21 cellular contexts compared by ENCODE assay signal in the genomic region with DNA sequence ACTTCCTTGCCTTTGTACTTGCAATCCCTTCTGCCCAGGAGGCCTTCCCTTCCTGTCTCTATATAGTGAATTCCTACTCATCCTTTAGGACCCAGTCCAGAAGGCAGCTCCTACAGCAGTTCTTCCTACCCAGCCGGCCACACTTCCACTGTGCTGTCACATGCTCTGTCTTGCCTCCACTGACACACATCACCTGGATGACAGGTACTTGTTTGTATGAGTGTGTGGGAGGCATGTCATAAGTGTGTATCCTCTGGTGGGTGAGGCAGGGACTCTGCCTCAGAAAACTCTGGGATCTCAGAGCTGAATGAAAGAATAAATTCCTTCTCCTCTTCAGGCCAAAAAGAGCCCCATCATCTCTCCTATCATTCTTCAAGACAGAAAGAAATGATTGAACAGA. TPM values are rescaled to one million over a fixed set of nuclear protein-coding genes. Genes with fewer than 3 reads are reported as not detected.
"Had no signal": no experiment of that assay in that cellular context is flagged by ENCODE, and none has a peak within 500 bp of the region (broad histone marks: within the 10 kb centered on the region; RNA-seq: fewer than 3 reads in every experiment).

No MANE protein-coding gene starts in this region.

- H3K9me3 ChIP-seq: left ventricle myocardium inferior, right atrium auricular region, stomach, testis had no signal

- DNase-seq: activated B cell treated with CpG ODN at 0.5 μM for 24 hours; activated CD4-positive, alpha-beta T cell treated with anti-CD3 and anti-CD28 coated beads for 48 hours; activated effector memory CD4-positive, alpha-beta T cell treated with anti-CD3 and anti-CD28 coated beads, Interleukin-2, amount 50 U/mL, for 16 hours; activated T-cell treated with anti-CD3 and anti-CD28 coated beads, Interleukin-2, amount 50 U/mL, for 4 hours; dorsolateral prefrontal cortex; endodermal cell; hippocampal formation; left ventricle myocardium inferior; naive B cell; SIG-M5; stomach; T-helper 17 cell; testis had no signal

- H3K4me3 Mint-ChIP-seq: activated B cell treated with CpG ODN at 0.5 μM for 24 hours; activated T-cell treated with anti-CD3 and anti-CD28 coated beads, Interleukin-2, amount 50 U/mL, for 4 hours; endodermal cell; naive B cell; T-helper 17 cell had no signal

- H3K9me3 Mint-ChIP-seq: activated B cell treated with CpG ODN at 0.5 μM for 24 hours; activated T-cell treated with anti-CD3 and anti-CD28 coated beads, Interleukin-2, amount 50 U/mL, for 4 hours; endodermal cell; naive B cell had no signal

- H3K27me3 ChIP-seq: cardiac muscle cell, dorsolateral prefrontal cortex, right atrium auricular region, stomach, testis had no signal

- H3K27ac Mint-ChIP-seq: activated B cell treated with CpG ODN at 0.5 μM for 24 hours, endodermal cell, T-helper 17 cell had no signal

- ATAC-seq: activated T-cell treated with anti-CD3 and anti-CD28 coated beads, Interleukin-2, amount 50 U/mL, for 4 hours; esophagus mucosa; T-helper 17 cell had no signal

- H3K4me3 ChIP-seq: cardiac muscle cell, dorsolateral prefrontal cortex, left ventricle myocardium inferior, right atrium auricular region, skin epidermis, stomach, testis had no signal

- H3K27me3 Mint-ChIP-seq: activated B cell treated with CpG ODN at 0.5 μM for 24 hours, naive B cell, T-helper 17 cell had no signal

- H3K27ac ChIP-seq: cardiac muscle cell, dorsolateral prefrontal cortex, left ventricle myocardium inferior, right atrium auricular region, stomach, testis had no signal

- H3K4me1 ChIP-seq: testis had no signal

- FAIRE-seq: astrocyte, TTC549 had no signal

RNA-seq across cellular contexts. Expression of a gene that starts 27.3 kb away (rescaled TPM):
- total RNA-seq: activated B cell treated with CpG ODN at 0.5 μM for 24 hours; activated T-cell treated with anti-CD3 and anti-CD28 coated beads, Interleukin-2, amount 50 U/mL, for 4 hours; glomerular endothelial cell; kidney epithelial cell had no signal
